Comparison of ENCODE assay signal across 19 cellular contexts in genomic region chr9:136264046-136264802, GRCh38. TPM values are rescaled to one million over a fixed set of nuclear protein-coding genes. Genes with fewer than 3 reads are reported as not detected.
DNase-seq lines count a peak whose midpoint lies in the region; TF ChIP-seq lines count a peak whose summit lies in the region.
"Had no signal": no experiment of that assay in that cellular context is flagged by ENCODE, and none has a peak within 500 bp of the region (broad histone marks: within the 10 kb centered on the region; RNA-seq: fewer than 3 reads in every experiment).

No MANE protein-coding gene starts in this region.

- no peak for TF ChIP-seq POLR2A in breast epithelium (IDR thresholded peaks at IDR 0.05)
- TF ChIP-seq POLR2A in adrenal gland (IDR thresholded peaks at IDR 0.05): no peak

- no peaks in the 10 kb centered on the region for H3K4me1 Mint-ChIP-seq in MCF 10A (ENCODE audit: insufficient read depth, unreplicated experiment)
- H3K4me1 Mint-ChIP-seq in glutamatergic neuron (ENCODE audit: low read depth, unreplicated experiment): peaks cover 27% of the 10 kb centered on the region
- H3K4me1 Mint-ChIP-seq in type B pancreatic cell (ENCODE audit: unreplicated experiment): peaks cover 12% of the 10 kb centered on the region
- peaks cover 8% of the 10 kb centered on the region for H3K4me1 Mint-ChIP-seq in CD14-positive monocyte

- H2AK5ac ChIP-seq in mesendoderm (ENCODE audit: low read length): no peak overlapping the region

- no peaks in the 10 kb centered on the region for H3K9me3 Mint-ChIP-seq in MCF 10A (ENCODE audit: unreplicated experiment)
- peaks cover 8% of the 10 kb centered on the region for H3K9me3 Mint-ChIP-seq in glutamatergic neuron (ENCODE audit: unreplicated experiment)
- H3K9me3 Mint-ChIP-seq in type B pancreatic cell: no peaks in the 10 kb centered on the region
- H3K9me3 Mint-ChIP-seq in CD14-positive monocyte: peaks cover 0 to 4% (median 0%) of the 10 kb centered on the region in 7 donors
- H3K9me3 Mint-ChIP-seq: activated CD4-positive, alpha-beta T cell treated with anti-CD3 and anti-CD28 coated beads, Interleukin-2, amount 10 ng/mL, durations not matched to agents 7 days and 5 days; CD8-positive, alpha-beta memory T cell; mesothelial cell of epicardium; neural crest cell had no signal

- H3K27me3 Mint-ChIP-seq in MCF 10A (ENCODE audit: insufficient read depth, unreplicated experiment) (peaks cover 11% of the 10 kb centered on the region), glutamatergic neuron (ENCODE audit: unreplicated experiment) (peaks cover 7% of the 10 kb centered on the region), type B pancreatic cell (peaks cover 7% of the 10 kb centered on the region), CD14-positive monocyte (ENCODE audit: low read depth in 3 of 3) (peaks cover 4 to 14% (median 9%) of the 10 kb centered on the region in 3 donors)
- H3K27me3 Mint-ChIP-seq: CD8-positive, alpha-beta memory T cell had no signal

- no peak overlapping the region for H2BK5ac ChIP-seq in mesendoderm (ENCODE audit: low read length)

- H3K4me3 Mint-ChIP-seq in MCF 10A (ENCODE audit: unreplicated experiment): no peak overlapping the region
- H3K4me3 Mint-ChIP-seq in glutamatergic neuron (ENCODE audit: unreplicated experiment): no peak overlapping the region
- H3K4me3 Mint-ChIP-seq in type B pancreatic cell: no peak overlapping the region
- H3K4me3 Mint-ChIP-seq in CD14-positive monocyte: no peak overlapping the region
- H3K4me3 Mint-ChIP-seq: activated CD4-positive, alpha-beta T cell treated with anti-CD3 and anti-CD28 coated beads, Interleukin-2, amount 10 ng/mL, durations not matched to agents 7 days and 5 days; CD8-positive, alpha-beta memory T cell; mesothelial cell of epicardium; neural crest cell had no signal

- no peak overlapping the region for H3K18ac ChIP-seq in mesendoderm (ENCODE audit: low read length)

- WGBS in adrenal gland, 4 donors: 79 to 86% (median 82%) methylated on average over 14 to 28 of the region's 28 CpGs
- no CpG with 5 or more reads among the region's 28 CpGs for WGBS in mesendoderm (ENCODE audit: extremely low coverage, insufficient coverage, low lambda C conversion rate)

- no peak overlapping the region for H3K23ac ChIP-seq in mesendoderm (ENCODE audit: low read length)

- H3K27me3 ChIP-seq in breast epithelium (no peaks in the 10 kb centered on the region), OCI-LY3 (ENCODE audit: low read depth, low read length) (peaks cover 19% of the 10 kb centered on the region), adrenal gland (no peaks in the 10 kb centered on the region), mesendoderm (ENCODE audit: insufficient read depth, low read length, poor library complexity) (no peaks in the 10 kb centered on the region)

- no peaks in the 10 kb centered on the region for H3K79me2 ChIP-seq in OCI-LY3 (ENCODE audit: low read length)
- H3K79me2 ChIP-seq in mesendoderm (ENCODE audit: control insufficient read depth, insufficient read depth, low read length): no peaks in the 10 kb centered on the region

- POLR2A ChIA-PET in MCF 10A (lab: Yijun Ruan, JAX): no interaction called here

- no peak overlapping the region for H3K4me2 ChIP-seq in OCI-LY3 (ENCODE audit: low read length)
- no peak overlapping the region for H3K4me2 ChIP-seq in mesendoderm (ENCODE audit: low read length)

- H3K9me3 ChIP-seq in breast epithelium: no peaks in the 10 kb centered on the region
- H3K9me3 ChIP-seq in OCI-LY3 (ENCODE audit: insufficient read depth, low read length): no peaks in the 10 kb centered on the region
- no peaks in the 10 kb centered on the region for H3K9me3 ChIP-seq in adrenal gland (replicated peaks in 1 of 3)
- H3K9me3 ChIP-seq: tibial artery had no signal

- no peak overlapping the region for H2BK15ac ChIP-seq in mesendoderm (replicated peaks; ENCODE audit: low read depth)

- H3K56ac ChIP-seq in mesendoderm (ENCODE audit: low read length): no peak overlapping the region

- no peak overlapping the region for H3K4ac ChIP-seq in mesendoderm (ENCODE audit: low read depth, low read length)

- H2BK120ac ChIP-seq in mesendoderm (ENCODE audit: low read depth, low read length): no peak overlapping the region

- no peaks in the 10 kb centered on the region for H3K79me1 ChIP-seq in mesendoderm (ENCODE audit: low read length)

- TF ChIP-seq CTCF in MCF 10A (IDR thresholded peaks at IDR 0.05; ENCODE audit: unreplicated experiment) (peak; percentile 5), breast epithelium (IDR thresholded peaks at IDR 0.05) (no peak), OCI-LY3 (IDR thresholded peaks at IDR 0.05; ENCODE audit: low read depth, low read length) (0 out of 2 replicates have a peak, but pooled peaks have one; percentile 8), glutamatergic neuron (IDR thresholded peaks at IDR 0.05; ENCODE audit: partially characterized antibody, unreplicated experiment) (no peak), type B pancreatic cell (conservative IDR thresholded peaks at IDR 0.05) (peak; percentile 40), CD14-positive monocyte (IDR thresholded peaks at IDR 0.05) (no peak), adrenal gland (IDR thresholded peaks at IDR 0.05) (no peak)

- H4K20me1 ChIP-seq in OCI-LY3 (ENCODE audit: insufficient read depth, low read length): no peaks in the 10 kb centered on the region

- no peak overlapping the region for H2AFZ ChIP-seq in OCI-LY3 (ENCODE audit: low read depth, low read length)
- H2AFZ ChIP-seq: GM23248 had no signal

- no peak overlapping the region for H3K27ac ChIP-seq in breast epithelium
- H3K27ac ChIP-seq in OCI-LY3 (ENCODE audit: low read length): no peak overlapping the region
- no peak overlapping the region for H3K27ac ChIP-seq in adrenal gland
- no peak overlapping the region for H3K27ac ChIP-seq in mesendoderm (ENCODE audit: low read depth, low read length)
- H3K27ac ChIP-seq: GM23248, HL-60, tibial artery had no signal

- no peak overlapping the region for H4K5ac ChIP-seq in mesendoderm (ENCODE audit: low read length)

- DNase-seq in MCF 10A (ENCODE audit: unreplicated experiment) (no peak), breast epithelium (ENCODE audit: low spot score in 2 of 2) (no peak), glutamatergic neuron (peak; percentile 50), type B pancreatic cell (ENCODE audit: extremely low spot score, unreplicated experiment) (no peak), CD14-positive monocyte (ENCODE audit: low spot score) (no peak), adrenal gland (no peak), mesendoderm (no peak)
- DNase-seq: ACHN; activated CD4-positive, alpha-beta T cell treated with anti-CD3 and anti-CD28 coated beads, Interleukin-2, amount 10 ng/mL, durations not matched to agents 7 days and 5 days; CD8-positive, alpha-beta memory T cell; GM23248; NCI-H1105; NCI-H226; tibial artery had no signal

- intact Hi-C loops in MCF 10A (cut with micrococcal nuclease) (no loop called here), breast epithelium (cut with DNase I; ENCODE audit: low total_unique reads) (no loop called here), CD14-positive monocyte (cut with micrococcal nuclease) (no loop called here), adrenal gland (cut with DNase I) (no loop called here)

- no TSS peak for BruUV-seq in MCF 10A (replicated peaks; lab: Mats Ljungman, UMichigan)

- H3K9ac ChIP-seq in OCI-LY3 (ENCODE audit: low read length): no peak overlapping the region
- no peak overlapping the region for H3K9ac ChIP-seq in mesendoderm (ENCODE audit: low read length)
- H3K9ac ChIP-seq: GM23248 had no signal

- H4K8ac ChIP-seq in mesendoderm (ENCODE audit: low read depth, low read length): no peak overlapping the region

- no peaks in the 10 kb centered on the region for H3K36me3 ChIP-seq in breast epithelium
- no peaks in the 10 kb centered on the region for H3K36me3 ChIP-seq in OCI-LY3 (replicated peaks; ENCODE audit: low read depth, low read length)
- H3K36me3 ChIP-seq in adrenal gland (replicated peaks in 1 of 2): no peaks in the 10 kb centered on the region
- H3K36me3 ChIP-seq in mesendoderm (ENCODE audit: control insufficient read depth, insufficient read depth, low read length): no peaks in the 10 kb centered on the region
- H3K36me3 ChIP-seq: tibial artery had no signal

- H3K36me3 Mint-ChIP-seq in MCF 10A (ENCODE audit: insufficient read depth, unreplicated experiment): no peaks in the 10 kb centered on the region
- no peaks in the 10 kb centered on the region for H3K36me3 Mint-ChIP-seq in glutamatergic neuron (ENCODE audit: unreplicated experiment)
- H3K36me3 Mint-ChIP-seq in type B pancreatic cell: no peaks in the 10 kb centered on the region
- H3K36me3 Mint-ChIP-seq in CD14-positive monocyte: no peaks in the 10 kb centered on the region
- H3K36me3 Mint-ChIP-seq: CD8-positive, alpha-beta memory T cell; mesothelial cell of epicardium had no signal

- H3K4me3 ChIP-seq in breast epithelium (no peak overlapping the region), OCI-LY3 (ENCODE audit: low read length) (no peak overlapping the region), adrenal gland (no peak overlapping the region), mesendoderm (ENCODE audit: low read length) (no peak overlapping the region)
- H3K4me3 ChIP-seq: GM23248, tibial artery had no signal

- H3K4me1 ChIP-seq in breast epithelium (no peaks in the 10 kb centered on the region), OCI-LY3 (ENCODE audit: low read length) (peaks cover 5% of the 10 kb centered on the region), adrenal gland (replicated peaks in 1 of 2) (peaks cover 0 to 4% of the 10 kb centered on the region in 2 donors), mesendoderm (ENCODE audit: control insufficient read depth, low read depth, low read length) (no peaks in the 10 kb centered on the region)

- CTCF ChIA-PET in MCF 10A (lab: Yijun Ruan, JAX): interaction anchor here (0.5 to 0.9 kb wide), 2 partner anchors 19 to 22 kb away, joined by 3 read pairs; no protein-coding TSS in a partner anchor

- no peak overlapping the region for H3K27ac Mint-ChIP-seq in MCF 10A (ENCODE audit: low read depth, unreplicated experiment)
- no peak overlapping the region for H3K27ac Mint-ChIP-seq in glutamatergic neuron (ENCODE audit: unreplicated experiment)
- no peak overlapping the region for H3K27ac Mint-ChIP-seq in type B pancreatic cell
- H3K27ac Mint-ChIP-seq in CD14-positive monocyte: peak overlapping the region in 1 of 7 donors; percentile 18
- H3K27ac Mint-ChIP-seq: activated CD4-positive, alpha-beta T cell treated with anti-CD3 and anti-CD28 coated beads, Interleukin-2, amount 10 ng/mL, durations not matched to agents 7 days and 5 days; mesothelial cell of epicardium had no signal

RNA-seq across cellular contexts. Expression of gene QSOX2, which starts 18.6 kb away (rescaled TPM):
- total RNA-seq in MCF 10A (2022): 23.7 and 27.7 TPM in 2 replicates
- total RNA-seq in breast epithelium: 1 to 10 TPM; 5.6 to 8.8 (median 6.2) TPM
- 21.2 TPM for total RNA-seq in glutamatergic neuron (ENCODE audit: unreplicated experiment)
- total RNA-seq in type B pancreatic cell (ENCODE audit: low replicate concordance): 15.6 and 23.6 TPM in 2 replicates
- under 1 TPM; 0.03 to 0.17 TPM for polyA plus RNA-seq in CD14-positive monocyte
- 10 to 100 TPM in 4 of 8 donors, 1 to 10 TPM in 4; 6.4 to 14.3 (median 10.6) TPM for total RNA-seq in adrenal gland
- polyA plus RNA-seq in adrenal gland: 10 to 100 TPM in 1 of 3 donors, 1 to 10 TPM in 2; 7.1 to 11.4 (median 7.6) TPM
- 11.2 TPM for polyA plus RNA-seq in mesendoderm (2013, experiment 1 of 2)
- polyA plus RNA-seq in mesendoderm (2013, experiment 2 of 2): 11.3 TPM

RNA-seq across cellular contexts. Expression of gene CCDC187, which starts 39.7 kb away (rescaled TPM):
- not detected in 2 replicates for total RNA-seq in MCF 10A (2022)
- total RNA-seq in breast epithelium: not detected
- total RNA-seq in glutamatergic neuron (ENCODE audit: unreplicated experiment): 15.8 TPM
- 0.69 and 0.70 TPM in 2 replicates for total RNA-seq in type B pancreatic cell (ENCODE audit: low replicate concordance)
- not detected for polyA plus RNA-seq in CD14-positive monocyte
- under 1 TPM in 7 of 8 donors, not detected in 1; 0.04 to 0.19 (median 0.09) TPM for total RNA-seq in adrenal gland
- under 1 TPM; under 0.01 to 0.08 (median 0.04) TPM for polyA plus RNA-seq in adrenal gland
- under 0.01 TPM for polyA plus RNA-seq in mesendoderm (2013, experiment 1 of 2)
- under 0.01 TPM for polyA plus RNA-seq in mesendoderm (2013, experiment 2 of 2)
- total RNA-seq: activated CD4-positive, alpha-beta T cell treated with anti-CD3 and anti-CD28 coated beads, Interleukin-2, amount 10 ng/mL, durations not matched to agents 7 days and 5 days; CD8-positive, alpha-beta memory T cell; GM23248 had no signal
- polyA plus RNA-seq: CD8-positive, alpha-beta memory T cell; GM23248 had no signal

RNA-seq across cellular contexts. Expression of gene LHX3, which starts 59.3 kb away (rescaled TPM):
- total RNA-seq in MCF 10A (2022) (0.22 and 0.26 TPM in 2 replicates), breast epithelium (not detected), glutamatergic neuron (ENCODE audit: unreplicated experiment) (0.81 TPM), type B pancreatic cell (ENCODE audit: low replicate concordance) (0.10 and 0.90 TPM in 2 replicates), adrenal gland (not detected)
- polyA plus RNA-seq in CD14-positive monocyte (not detected), adrenal gland (not detected)
- 0.01 TPM for polyA plus RNA-seq in mesendoderm (2013, experiment 1 of 2)
- polyA plus RNA-seq in mesendoderm (2013, experiment 2 of 2): not detected
- total RNA-seq: activated CD4-positive, alpha-beta T cell treated with anti-CD3 and anti-CD28 coated beads, Interleukin-2, amount 10 ng/mL, durations not matched to agents 7 days and 5 days; CD8-positive, alpha-beta memory T cell; fibroblast of villous mesenchyme; GM23248; mesothelial cell of epicardium had no signal
- polyA plus RNA-seq: CD8-positive, alpha-beta memory T cell; GM23248 had no signal

Comparison
In these comparisons a context has a peak if more than half of its experiments do, and no peak if none do; other contexts are left out.
1. CTCF ChIP-seq: peak in MCF 10A (single experiment), OCI-LY3 (single experiment) and type B pancreatic cell (single experiment); none in breast epithelium (0 of 3), glutamatergic neuron (single experiment), CD14-positive monocyte (single experiment) and adrenal gland (0 of 6).